21 cellular contexts compared by ENCODE assay signal in genomic region chr14:73402579-73402978, GRCh38. TPM values are rescaled to one million over a fixed set of nuclear protein-coding genes. Genes with fewer than 3 reads are reported as not detected.
DNase-seq lines count a peak whose midpoint lies in the region; ATAC-seq and TF ChIP-seq lines count a peak whose summit lies in the region.
"Had no signal": no experiment of that assay in that cellular context is flagged by ENCODE, and none has a peak within 500 bp of the region (broad histone marks: within the 10 kb centered on the region; RNA-seq: fewer than 3 reads in every experiment).

No MANE protein-coding gene starts in this region.

- H2BK20ac ChIP-seq in IMR-90 (ENCODE audit: low read depth, low read length) = no peak overlapping the region

- no peak overlapping the region for H2BK120ac ChIP-seq in IMR-90 (ENCODE audit: low read depth, low read length)

- no peak overlapping the region for H4K91ac ChIP-seq in IMR-90 (ENCODE audit: insufficient read depth, low read depth, low read length)

- no peak overlapping the region for H3K9ac ChIP-seq in IMR-90 (ENCODE audit: low read depth, low read length)
- no peak overlapping the region for H3K9ac ChIP-seq in SU-DHL-6 (ENCODE audit: low read length)
- H3K9ac ChIP-seq: BLaER1 treated with 17β-estradiol and CSF1 and Interleukin-3, amounts not matched to agents 10 nM and 100 nM had no signal

- no peak overlapping the region for H2BK15ac ChIP-seq in IMR-90 (ENCODE audit: low read depth, low read length)

- DNase-seq in GM13977 (ENCODE audit: low spot score) = peak; percentile 15
- no peak for DNase-seq in IMR-90
- no peak for DNase-seq in spleen
- DNase-seq in ecto neural progenitor cell (ENCODE audit: low spot score) = no peak
- DNase-seq in thyroid gland = no peak
- DNase-seq in NCI-H128 (lab: John Stamatoyannopoulos, UW; ENCODE audit: unreplicated experiment) = no peak
- DNase-seq in SIG-M5 (lab: John Stamatoyannopoulos, UW) = no peak
- DNase-seq: activated CD8-positive, alpha-beta memory T cell treated with anti-CD3 and anti-CD28 coated beads for 24 hours; activated effector memory CD4-positive, alpha-beta T cell treated with anti-CD3 and anti-CD28 coated beads, Interleukin-2, amount 50 U/mL, for 16 hours; COR-L47; natural killer cell; NCI-H1105; NCI-H1930; NCI-H510A treated with DMSO at 0.1 percent for 48 hours; NK-92 treated with Interleukin-12 subunit alpha and Interleukin-12 subunit beta, amount 100 ng/mL, for 24 hours; occipital lobe; Peyer's patch; SHP77; stimulated activated naive CD8-positive, alpha-beta T cell treated with anti-CD3 and anti-CD28 coated beads, Interleukin-15, Interleukin-2, amounts not matched to agents 100 U/mL and 50 U/mL, for 24 hours had no signal

- H3K27ac ChIP-seq in IMR-90 (ENCODE audit: insufficient read depth, low read length) (no peak overlapping the region), SU-DHL-6 (ENCODE audit: low read depth, low read length) (peak overlapping the region; percentile 51), spleen (peak overlapping the region in 7 of 8 donors; percentile 15 to 75 (median 47)), thyroid gland (no peak overlapping the region)

- H4K20me1 ChIP-seq in IMR-90 (ENCODE audit: insufficient read depth, low read length) (peaks cover 43% of the 10 kb centered on the region; the same call in 1 of the 2 replicates), SU-DHL-6 (ENCODE audit: low read depth, low read length) (no peaks in the 10 kb centered on the region)

- no peaks in the 10 kb centered on the region for H3K9me2 ChIP-seq in SU-DHL-6 (replicated peaks; ENCODE audit: insufficient read depth, low read length)

- no peak overlapping the region for H2AK9ac ChIP-seq in IMR-90 (replicated peaks; ENCODE audit: low read depth, low read length, poor library complexity)

- no peak overlapping the region for H3K4ac ChIP-seq in IMR-90 (ENCODE audit: low read depth, low read length)

- H3K4me1 ChIP-seq in IMR-90 (ENCODE audit: control insufficient read depth, insufficient read depth, low read length) (peaks cover 3% of the 10 kb centered on the region; the same call in 1 of the 2 replicates), spleen (peaks cover 0 to 54% (median 23%) of the 10 kb centered on the region in 6 donors), thyroid gland (peaks cover 0 to 8% of the 10 kb centered on the region in 2 donors)

- in situ Hi-C loops in GM13977 (cut with MboI; ENCODE audit: low pct_unique_long_range_greater_than_20kb, low sequenced_read_pairs, unreplicated experiment) = no loop called here
- in situ Hi-C loops in IMR-90 (cut with MboI; ENCODE audit: low sequenced_read_pairs) = no loop called here

- BruUV-seq in IMR-90 (replicated peaks; lab: Mats Ljungman, UMichigan) = no TSS peak

- WGBS in IMR-90 (ENCODE audit: extremely low coverage in 2 of 2, insufficient read length in 1 of 2), 2 experiments = no CpG with 5 or more reads among the region's 2 CpGs
- WGBS in spleen, 5 donors = 36 to 56% (median 40%) methylated on average over 2 of the region's 2 CpGs
- 78 to 80% methylated on average over 2 of the region's 2 CpGs for WGBS in thyroid gland, 2 donors

- no peak for TF ChIP-seq RAD21 in IMR-90 (IDR thresholded peaks at IDR 0.05; ENCODE audit: low read length)

- H3K4me2 ChIP-seq in IMR-90 (ENCODE audit: low read depth, low read length) (no peak overlapping the region), SU-DHL-6 (ENCODE audit: low read depth, low read length, poor library complexity, severe bottlenecking) (peak overlapping the region; percentile 29)

- intact Hi-C loops in IMR-90 (cut with micrococcal nuclease) (no loop called here), spleen (cut with DNase I; ENCODE audit: low total_unique reads) (no loop called here), thyroid gland (cut with DNase I) (no loop called here)

- H3F3A ChIP-seq in SU-DHL-6 (ENCODE audit: insufficient read depth) = peaks cover 15% of the 10 kb centered on the region

- no peak overlapping the region for H2BK5ac ChIP-seq in IMR-90 (ENCODE audit: low read depth, low read length, poor library complexity, severe bottlenecking)

- peak overlapping the region; percentile 46; the same call in 1 of the 2 replicates for H3K23ac ChIP-seq in IMR-90 (ENCODE audit: low read depth, low read length)

- CTCF ChIA-PET in IMR-90 (lab: Yijun Ruan, JAX) = interaction anchor here (0.5 kb wide), 1 partner anchor 122 kb away, joined by 6 read pairs; no protein-coding TSS in a partner anchor

- H3K56ac ChIP-seq in IMR-90 (ENCODE audit: extremely low read depth, insufficient read depth, low read length) = no peak overlapping the region

- no peak for TF ChIP-seq POLR2A in IMR-90 (IDR thresholded peaks at IDR 0.05; ENCODE audit: low read depth, low read length)
- no peak for TF ChIP-seq POLR2A in spleen (IDR thresholded peaks at IDR 0.05)
- no peak for TF ChIP-seq POLR2A in thyroid gland (IDR thresholded peaks at IDR 0.05)

- H3K9me3 ChIP-seq in IMR-90 (ENCODE audit: control insufficient read depth, insufficient read depth, low read length) (no peaks in the 10 kb centered on the region), SU-DHL-6 (ENCODE audit: insufficient read depth, low read length) (no peaks in the 10 kb centered on the region), spleen (no peaks in the 10 kb centered on the region), thyroid gland (no peaks in the 10 kb centered on the region)

- H3K79me2 ChIP-seq in SU-DHL-6 (ENCODE audit: insufficient read depth, low read length) = no peaks in the 10 kb centered on the region

- no peak overlapping the region; the same call in 1 of the 2 replicates for H3K18ac ChIP-seq in IMR-90 (ENCODE audit: low read depth, low read length)

- POLR2A ChIA-PET in IMR-90 (lab: Charles Lee; ENCODE audit: unreplicated experiment) = no interaction called here

- dilution Hi-C loops in IMR-90 (cut with HindIII; ENCODE audit: low sequenced_read_pairs, unreplicated experiment) = no loop called here

- H4K8ac ChIP-seq in IMR-90 (ENCODE audit: low read depth in 2 of 2, low read length in 2 of 2) = no peak overlapping the region

- H4K5ac ChIP-seq in IMR-90 (ENCODE audit: low read depth, low read length) = no peak overlapping the region

- TF ChIP-seq CTCF in GM13977 (IDR thresholded peaks at IDR 0.05; ENCODE audit: extremely low read depth, insufficient read depth, missing control alignments) = no peak
- TF ChIP-seq CTCF in IMR-90 (conservative IDR thresholded peaks at IDR 0.05; ENCODE audit: low read depth, low read length) = no peak
- no peak for TF ChIP-seq CTCF in SU-DHL-6 (IDR thresholded peaks at IDR 0.05; ENCODE audit: insufficient read depth, low read length, poor library complexity, severe bottlenecking)
- TF ChIP-seq CTCF in spleen (IDR thresholded peaks at IDR 0.05 in 8 of 11, conservative IDR thresholded peaks at IDR 0.05 in 3 of 11) = no peak
- TF ChIP-seq CTCF in thyroid gland (IDR thresholded peaks at IDR 0.05) = no peak

- H3K36me3 ChIP-seq in IMR-90 (ENCODE audit: control insufficient read depth, insufficient read depth, low read length) = peaks cover 12% of the 10 kb centered on the region; the same call in 1 of the 2 replicates
- H3K36me3 ChIP-seq in SU-DHL-6 (ENCODE audit: low read length) = no peaks in the 10 kb centered on the region
- H3K36me3 ChIP-seq in spleen = peaks cover 0 to 43% (median 0%) of the 10 kb centered on the region in 6 donors
- H3K36me3 ChIP-seq in thyroid gland = no peaks in the 10 kb centered on the region

- H2AFZ ChIP-seq in IMR-90 (replicated peaks; ENCODE audit: low read length, poor library complexity) (no peak overlapping the region), SU-DHL-6 (ENCODE audit: low read depth, low read length, severe bottlenecking) (no peak overlapping the region)

- no peak overlapping the region for H2AK5ac ChIP-seq in IMR-90 (ENCODE audit: low read depth, low read length)

- H3K4me3 ChIP-seq in IMR-90 (ENCODE audit: insufficient read depth, low read depth, low read length) = no peak overlapping the region
- no peak overlapping the region for H3K4me3 ChIP-seq in SU-DHL-6 (ENCODE audit: insufficient read depth, low read length, poor library complexity, severe bottlenecking)
- no peak overlapping the region for H3K4me3 ChIP-seq in spleen
- no peak overlapping the region for H3K4me3 ChIP-seq in thyroid gland (replicated peaks in 1 of 3)
- H3K4me3 ChIP-seq: BLaER1 treated with 17β-estradiol and CSF1 and Interleukin-3, amounts not matched to agents 10 nM and 100 nM; Peyer's patch had no signal

- no peak overlapping the region for H3K14ac ChIP-seq in IMR-90 (replicated peaks; ENCODE audit: low read depth, low read length)

- peaks cover 26 to 61% of the 10 kb centered on the region in 2 experiments for H3K79me1 ChIP-seq in IMR-90 (ENCODE audit: low read depth in 1 of 2, low read length in 2 of 2)

- H3K9me1 ChIP-seq in IMR-90 (ENCODE audit: insufficient read depth, low read length) = peaks cover 5% of the 10 kb centered on the region

- ATAC-seq in IMR-90 (ENCODE audit: low read depth) = no peak
- ATAC-seq: natural killer cell; stimulated activated naive CD8-positive, alpha-beta T cell treated with anti-CD3 and anti-CD28 coated beads, Interleukin-15, Interleukin-2, amounts not matched to agents 100 U/mL and 50 U/mL, for 24 hours had no signal

- H3K27me3 ChIP-seq in IMR-90 (ENCODE audit: control insufficient read depth, insufficient read depth, low read length) (no peaks in the 10 kb centered on the region), SU-DHL-6 (ENCODE audit: low read length) (no peaks in the 10 kb centered on the region), spleen (replicated peaks in 1 of 7) (no peaks in the 10 kb centered on the region), thyroid gland (no peaks in the 10 kb centered on the region)
- H3K27me3 ChIP-seq: BLaER1 treated with 17β-estradiol and CSF1 and Interleukin-3, amounts not matched to agents 10 nM and 100 nM; Peyer's patch had no signal

TF ChIP-seq in IMR-90, 13 proteins besides CTCF, POLR2A, EP300 and RAD21:
- no peak for TF ChIP-seq CHD1 (IDR thresholded peaks at IDR 0.05; ENCODE audit: low read depth, low read length)
- no peak for TF ChIP-seq MAZ (IDR thresholded peaks at IDR 0.05; ENCODE audit: borderline replicate concordance, low read depth, low read length)

RNA-seq across cellular contexts. Expression of gene NUMB, which starts 55.8 kb away (rescaled TPM):
- total RNA-seq in IMR-90 (2012; rRNA removed) = 41.7 and 45.9 TPM in 2 replicates
- polyA plus RNA-seq in IMR-90 (2012; rRNA removed) = 114 and 135 TPM in 2 replicates
- polyA plus RNA-seq in IMR-90 (2012; cell fraction: cytosol; rRNA removed) = 49.6 and 56.5 TPM in 2 replicates
- 202 and 237 TPM in 2 replicates for polyA plus RNA-seq in IMR-90 (2012; cell fraction: nucleus; rRNA removed; ENCODE audit: low replicate concordance)
- 100 to 1,000 TPM in 4 of 7 donors, 10 to 100 TPM in 3; 78.0 to 165 (median 103) TPM for total RNA-seq in spleen
- polyA plus RNA-seq in spleen = 10 to 100 TPM; 19.8 to 30.7 (median 27.5) TPM
- total RNA-seq in thyroid gland = 100 to 1,000 TPM in 1 of 4 donors, 10 to 100 TPM in 3; 67.1 to 101 (median 86.7) TPM

Comparison
In these comparisons a context has a peak if more than half of its experiments do, and no peak if none do; other contexts are left out.
1. H3K27ac ChIP-seq: peak in SU-DHL-6 (single experiment) and spleen (7 of 8); none in IMR-90 (single experiment) and thyroid gland (0 of 3).